In the genomic region with DNA sequence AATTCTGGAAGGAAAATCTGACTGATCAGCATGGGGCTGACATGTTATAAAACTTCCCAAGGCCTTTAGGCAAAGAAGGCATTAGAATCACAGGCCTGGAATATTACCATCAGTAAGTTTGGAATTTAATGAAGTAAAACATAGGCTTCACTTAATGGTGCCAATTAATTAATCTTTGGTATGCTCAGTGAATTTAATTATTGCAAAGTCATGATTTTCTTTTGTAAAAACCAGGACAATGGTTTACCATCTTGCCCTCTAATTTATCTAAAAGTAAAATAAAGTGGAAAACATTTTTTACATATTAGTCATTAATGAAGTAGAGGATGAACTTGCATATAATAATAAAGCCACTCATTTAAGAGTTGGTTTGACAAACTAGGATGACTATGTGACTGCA, we compare ENCODE assay signal across 30 cellular contexts.
"Had no signal": no experiment of that assay in that cellular context is flagged by ENCODE, and none has a peak within 500 bp of the region (broad histone marks: within the 10 kb centered on the region; RNA-seq: fewer than 3 reads in every experiment).

No MANE protein-coding gene starts in this region.

- H3K27ac ChIP-seq: ascending aorta, cardiac muscle cell, VCaP had no signal

- ATAC-seq: activated CD8-positive, alpha-beta memory T cell treated with anti-CD3 and anti-CD28 coated beads, Interleukin-2, amount 10 ng/mL, durations not matched to agents 7 days and 5 days; activated CD8-positive, alpha-beta T cell treated with anti-CD3 and anti-CD28 coated beads, Interleukin-2, amount 10 ng/mL, durations not matched to agents 7 days and 5 days; activated naive CD8-positive, alpha-beta T cell treated with anti-CD3 and anti-CD28 coated beads, Interleukin-2, amount 50 U/mL, for 24 hours had no signal

- H3K9me3 ChIP-seq: ascending aorta had no signal

- H3K36me3 ChIP-seq: ascending aorta, cardiac muscle cell had no signal

- H3K4me3 ChIP-seq: ascending aorta, cardiac muscle cell had no signal

- H3K27me3 ChIP-seq: ascending aorta, cardiac muscle cell had no signal

- H3K4me1 ChIP-seq: ascending aorta had no signal

- FAIRE-seq: bronchial epithelial cell, TTC549 had no signal

- DNase-seq: activated B cell treated with CpG ODN at 0.5 μM for 24 hours; activated CD4-positive, alpha-beta memory T cell treated with anti-CD3 and anti-CD28 coated beads, Interleukin-2, amount 10 ng/mL, durations not matched to agents 7 days and 5 days; activated CD4-positive, alpha-beta T cell treated with anti-CD3 and anti-CD28 coated beads for 4 hours; activated CD4-positive, alpha-beta T cell treated with anti-CD3 and anti-CD28 coated beads, Interleukin-2, amount 10 ng/mL, durations not matched to agents 24 days and 14 days; activated CD4-positive, alpha-beta T cell treated with anti-CD3 and anti-CD28 coated beads, Interleukin-2, amount 50 U/mL, for 1 hour; activated CD4-positive, alpha-beta T cell treated with anti-CD3 and anti-CD28 coated beads, Interleukin-2, amount 50 U/mL, for 48 hours; activated CD4-positive, CD25-positive, alpha-beta regulatory T cell treated with anti-CD3 and anti-CD28 coated beads, Interleukin-2, amount 50 U/mL, for 72 hours; activated CD8-positive, alpha-beta memory T cell treated with anti-CD3 and anti-CD28 coated beads for 24 hours; activated CD8-positive, alpha-beta memory T cell treated with anti-CD3 and anti-CD28 coated beads, Interleukin-2, amount 10 ng/mL, durations not matched to agents 7 days and 5 days; activated CD8-positive, alpha-beta memory T cell treated with anti-CD3 and anti-CD28 coated beads, Interleukin-2, amount 50 U/mL, for 48 hours; activated CD8-positive, alpha-beta T cell treated with anti-CD3 and anti-CD28 coated beads, Interleukin-2, amount 10 ng/mL, durations not matched to agents 7 days and 5 days; activated effector memory CD4-positive, alpha-beta T cell treated with Interleukin-2 at 50 U/mL for 16 hours; activated gamma-delta T cell; activated naive CD4-positive, alpha-beta T cell treated with anti-CD3 and anti-CD28 coated beads, Interleukin-2, amount 10 ng/mL, durations not matched to agents 7 days and 5 days; activated naive CD4-positive, alpha-beta T cell treated with Interleukin-2 at 50 U/mL for 16 hours; activated naive CD8-positive, alpha-beta T cell treated with anti-CD3 and anti-CD28 coated beads, Interleukin-2, amount 10 ng/mL, durations not matched to agents 7 days and 5 days; activated naive CD8-positive, alpha-beta T cell treated with anti-CD3 and anti-CD28 coated beads, Interleukin-2, amount 50 U/mL, for 24 hours; activated T-cell treated with anti-CD3 and anti-CD28 coated beads, Interleukin-2, amount 50 U/mL, for 24 hours; activated T-cell treated with anti-CD3 and anti-CD28 coated beads, Interleukin-2, amount 50 U/mL, for 48 hours; amygdala; anterior cingulate cortex; caudate nucleus; cerebellar nuclear complex; T-helper 2 cell; T-helper 9 cell had no signal
